In genomic region chr15:25802285-25802830, GRCh38 we compare ENCODE assay signal across 15 cellular contexts.
"Had no signal": no experiment of that assay in that cellular context is flagged by ENCODE, and none has a peak within 500 bp of the region (broad histone marks: within the 10 kb centered on the region; RNA-seq: fewer than 3 reads in every experiment).

No MANE protein-coding gene starts in this region.

- H3K36me3 ChIP-seq: breast epithelium, left lung, prostate gland had no signal

- H3K27me3 Mint-ChIP-seq: activated CD4-positive, alpha-beta memory T cell treated with anti-CD3 and anti-CD28 coated beads, Interleukin-2, amount 10 ng/mL, durations not matched to agents 7 days and 5 days; activated CD4-positive, alpha-beta T cell treated with anti-CD3 and anti-CD28 coated beads for 36 hours; activated T-cell treated with anti-CD3 and anti-CD28 coated beads, Interleukin-2, amount 50 U/mL, for 24 hours; naive thymus-derived CD8-positive, alpha-beta T cell had no signal

- DNase-seq: activated CD4-positive, alpha-beta memory T cell treated with anti-CD3 and anti-CD28 coated beads, Interleukin-2, amount 10 ng/mL, durations not matched to agents 7 days and 5 days; activated CD4-positive, alpha-beta T cell treated with anti-CD3 and anti-CD28 coated beads for 36 hours; activated gamma-delta T cell; activated T-cell treated with anti-CD3 and anti-CD28 coated beads, Interleukin-2, amount 50 U/mL, for 24 hours; mucosa of descending colon; naive thymus-derived CD8-positive, alpha-beta T cell; nucleus accumbens; stimulated activated CD4-positive, alpha-beta T cell treated with anti-CD3 and anti-CD28 coated beads, Interleukin-4, amount 100 ng/mL, for 4 hours; stimulated activated CD8-positive, alpha-beta memory T cell treated with anti-CD3 and anti-CD28 coated beads, Interleukin-4, amount 100 ng/mL, for 48 hours; stimulated activated naive CD4-positive, alpha-beta T cell treated with Interleukin-2 at 50 U/mL for 16 hours had no signal

- H3K4me1 ChIP-seq: prostate gland had no signal

- H3K4me3 Mint-ChIP-seq: activated CD4-positive, alpha-beta memory T cell treated with anti-CD3 and anti-CD28 coated beads, Interleukin-2, amount 10 ng/mL, durations not matched to agents 7 days and 5 days; activated CD4-positive, alpha-beta T cell treated with anti-CD3 and anti-CD28 coated beads for 36 hours; activated T-cell treated with anti-CD3 and anti-CD28 coated beads, Interleukin-2, amount 50 U/mL, for 24 hours; T-helper 1 cell treated with Interleukin-12 subunit alpha and Interleukin-12 subunit beta and Interleukin-4 antibody, amounts not matched to agents 30 μg/mL and 1 μg/mL, for 36 hours had no signal

- ATAC-seq: activated CD4-positive, alpha-beta T cell treated with anti-CD3 and anti-CD28 coated beads for 36 hours; left lung; naive thymus-derived CD8-positive, alpha-beta T cell had no signal

- H3K4me2 ChIP-seq: smooth muscle cell had no signal

- H3K27ac ChIP-seq: left lung, prostate gland had no signal

- H3K9me3 ChIP-seq: breast epithelium, left lung, prostate gland had no signal

- H3K27me3 ChIP-seq: breast epithelium, left lung had no signal

- H3K9me3 Mint-ChIP-seq: activated CD4-positive, alpha-beta memory T cell treated with anti-CD3 and anti-CD28 coated beads, Interleukin-2, amount 10 ng/mL, durations not matched to agents 7 days and 5 days; activated T-cell treated with anti-CD3 and anti-CD28 coated beads, Interleukin-2, amount 50 U/mL, for 24 hours; naive thymus-derived CD8-positive, alpha-beta T cell; T-helper 1 cell treated with Interleukin-12 subunit alpha and Interleukin-12 subunit beta and Interleukin-4 antibody, amounts not matched to agents 30 μg/mL and 1 μg/mL, for 36 hours had no signal

- H3K4me3 ChIP-seq: breast epithelium, left lung, mucosa of descending colon, prostate gland, smooth muscle cell had no signal

- H3K27ac Mint-ChIP-seq: activated CD4-positive, alpha-beta memory T cell treated with anti-CD3 and anti-CD28 coated beads, Interleukin-2, amount 10 ng/mL, durations not matched to agents 7 days and 5 days; activated CD4-positive, alpha-beta T cell treated with anti-CD3 and anti-CD28 coated beads for 36 hours; activated T-cell treated with anti-CD3 and anti-CD28 coated beads, Interleukin-2, amount 50 U/mL, for 24 hours; T-helper 1 cell treated with Interleukin-12 subunit alpha and Interleukin-12 subunit beta and Interleukin-4 antibody, amounts not matched to agents 30 μg/mL and 1 μg/mL, for 36 hours had no signal
